8 cellular contexts compared by ENCODE assay signal in genomic region chr9:95268681-95269080, GRCh38. TPM values are rescaled to one million over a fixed set of nuclear protein-coding genes. Genes with fewer than 3 reads are reported as not detected.
A peak's percentile ranks its signal among the peaks of the same experiment; 100 is the strongest.
DNase-seq lines count a peak whose midpoint lies in the region; ATAC-seq, FAIRE-seq and TF ChIP-seq lines count a peak whose summit lies in the region.

No MANE protein-coding gene starts in this region.

- POLR2A ChIA-PET in OCI-LY7 (lab: Charles Lee), result interaction anchor here (0.7 to 2.8 kb wide), 3 partner anchors 12 to 314 kb away, joined by 3 to 12 read pairs (median 3); no protein-coding TSS in a partner anchor

- no peak overlapping the region for H3K27ac ChIP-seq in OCI-LY7 (ENCODE audit: low read depth, low read length, poor library complexity, severe bottlenecking)

- no peaks in the 10 kb centered on the region for H3K9me3 ChIP-seq in OCI-LY7 (ENCODE audit: low read length)

- intact Hi-C loops in OCI-LY7 (cut with micrococcal nuclease; ENCODE audit: unreplicated experiment), result loop anchor here (5.0 kb wide), 1 partner anchor 244 kb away; no protein-coding TSS in a partner anchor

- peaks cover 37% of the 10 kb centered on the region for H3K4me1 ChIP-seq in OCI-LY7 (ENCODE audit: insufficient read depth, low read length, poor library complexity, severe bottlenecking)

- CTCF ChIA-PET in OCI-LY7 (lab: Charles Lee; ENCODE audit: unreplicated experiment), result no interaction called here

- peaks cover 11% of the 10 kb centered on the region; the same call in 1 of the 2 replicates for H3K79me2 ChIP-seq in OCI-LY7 (ENCODE audit: insufficient read depth, low read depth, low read length)

- H3K4me3 ChIP-seq in OCI-LY7 (ENCODE audit: low read depth, low read length, poor library complexity, severe bottlenecking) (no peak overlapping the region), retinal pigment epithelial cell (ENCODE audit: low read length) (no peak overlapping the region)

- no peak overlapping the region for H3K4me2 ChIP-seq in OCI-LY7 (ENCODE audit: low read length)

- TF ChIP-seq CTCF in D721Med (IDR thresholded peaks at IDR 0.05; ENCODE audit: insufficient read depth, missing control alignments), result peak; percentile 64
- peak; percentile 64 for TF ChIP-seq CTCF in OCI-LY7 (conservative IDR thresholded peaks at IDR 0.05; ENCODE audit: low read length)
- peak; percentile 67 for TF ChIP-seq CTCF in retinal pigment epithelial cell (conservative IDR thresholded peaks at IDR 0.05; ENCODE audit: low read depth, low read length)

- no peaks in the 10 kb centered on the region for H3K9me2 ChIP-seq in OCI-LY7 (ENCODE audit: insufficient read depth, low read length)

- DNase-seq in D721Med (ENCODE audit: insufficient read length, low spot score) (no peak), HT1080 (ENCODE audit: low read depth) (peak; percentile 19), OCI-LY7 (ENCODE audit: low spot score) (peak; percentile 24), fibroblast of peridontal ligament (ENCODE audit: extremely low read depth) (peak; percentile 64), retinal pigment epithelial cell (ENCODE audit: low read depth) (no peak), occipital lobe (lab: John Stamatoyannopoulos, UW) (no peak)

- BruUV-seq in OCI-LY7 (replicated peaks; lab: Mats Ljungman, UMichigan), result no TSS peak

- no peak for FAIRE-seq in D721Med (lab: Jason Lieb, UNC)

- no peak for ATAC-seq in GM18511 (IDR thresholded peaks at IDR 0.05; ENCODE audit: unreplicated experiment)
- ATAC-seq in GM21786 (IDR thresholded peaks at IDR 0.05; ENCODE audit: unreplicated experiment), result no peak

- H4K20me1 ChIP-seq in OCI-LY7 (ENCODE audit: insufficient read depth, low read length), result peaks cover 25% of the 10 kb centered on the region

- H2AFZ ChIP-seq in OCI-LY7 (ENCODE audit: low read length), result no peak overlapping the region

- H3K36me3 ChIP-seq in OCI-LY7 (ENCODE audit: insufficient read depth, low read length), result no peaks in the 10 kb centered on the region

RNA-seq across cellular contexts. Expression of gene FANCC, which starts 48.8 kb away (rescaled TPM):
- total RNA-seq in HT1080 (2014; rRNA removed; shearing (Covaris generic)), result 5.6 and 6.8 TPM in 2 replicates
- polyA plus RNA-seq in HT1080 (2015; cell fraction: cytosol; rRNA removed), result 10.8 TPM in 2 replicates
- 15.5 and 21.1 TPM in 2 replicates for polyA plus RNA-seq in HT1080 (2015; cell fraction: nucleus; rRNA removed)
- 12.3 and 13.9 TPM in 2 replicates for total RNA-seq in OCI-LY7 (2014; rRNA removed; shearing (Covaris generic))
- 28.7 TPM in 2 replicates for total RNA-seq in OCI-LY7 (2022)
- total RNA-seq in occipital lobe, result 12.3 TPM

Comparison
In these comparisons a context has a peak if more than half of its experiments do, and no peak if none do; other contexts are left out.
1. DNase-seq: peak in HT1080 (single experiment), OCI-LY7 (single experiment) and fibroblast of peridontal ligament (single experiment); none in D721Med (single experiment), retinal pigment epithelial cell (single experiment) and occipital lobe (single experiment).
2. Peak in every context shown above with its lines, with median percentiles within 50 percentile points of each other: CTCF ChIP-seq.